Comparison of ENCODE assay signal across 13 cellular contexts in the genomic region with DNA sequence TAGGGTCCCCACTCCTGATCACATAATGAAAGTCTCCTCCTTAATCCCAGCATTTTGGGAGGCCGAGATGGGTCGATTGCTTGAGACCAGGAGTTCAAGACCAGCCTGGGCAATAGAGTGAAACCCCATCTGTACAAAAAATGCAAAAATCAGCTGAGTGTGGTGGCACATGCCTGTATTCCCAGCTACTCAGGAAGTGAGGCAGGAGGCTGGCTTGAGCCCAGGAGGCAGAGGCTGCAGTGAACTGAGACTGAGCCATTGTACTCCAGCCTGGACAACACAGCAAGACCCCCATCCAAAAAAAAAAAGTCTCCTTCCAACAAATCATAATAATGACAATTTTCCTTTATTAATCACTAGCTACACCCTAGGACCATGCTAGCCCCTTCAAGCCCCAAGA. TPM values are rescaled to one million over a fixed set of nuclear protein-coding genes. Genes with fewer than 3 reads are reported as not detected.
"Had no signal": no experiment of that assay in that cellular context is flagged by ENCODE, and none has a peak within 500 bp of the region (broad histone marks: within the 10 kb centered on the region; RNA-seq: fewer than 3 reads in every experiment).

No MANE protein-coding gene starts in this region.

- FAIRE-seq: astrocyte, colon had no signal

- H3K27me3 Mint-ChIP-seq: stimulated activated naive CD8-positive, alpha-beta T cell treated with anti-CD3 and anti-CD28 coated beads, Interleukin-15, Interleukin-2, amounts not matched to agents 100 ng/mL and 50 ng/mL, for 24 hours had no signal

- H3K4me3 ChIP-seq: heart right ventricle, left lung, ovary, upper lobe of left lung had no signal

- H3K27me3 ChIP-seq: heart right ventricle, left lung, ovary, upper lobe of left lung had no signal

- H3K9ac ChIP-seq: SK-N-SH had no signal

- H3K9me3 ChIP-seq: heart right ventricle, left lung, ovary, SK-N-SH, upper lobe of left lung had no signal

- H3K4me2 ChIP-seq: SK-N-SH had no signal

- H3K36me3 ChIP-seq: ovary had no signal

- ATAC-seq: heart right ventricle, Right ventricle myocardium inferior had no signal

- DNase-seq: activated CD4-positive, CD25-positive, alpha-beta regulatory T cell treated with anti-CD3 and anti-CD28 coated beads, Interleukin-2, amount 50 U/mL, for 72 hours; foreskin melanocyte; heart right ventricle; islet precursor cell; left lung; ovary; SK-N-SH had no signal

- H3K4me3 Mint-ChIP-seq: stimulated activated naive CD8-positive, alpha-beta T cell treated with anti-CD3 and anti-CD28 coated beads, Interleukin-15, Interleukin-2, amounts not matched to agents 100 ng/mL and 50 ng/mL, for 24 hours had no signal

- H3K9me3 Mint-ChIP-seq: stimulated activated naive CD8-positive, alpha-beta T cell treated with anti-CD3 and anti-CD28 coated beads, Interleukin-15, Interleukin-2, amounts not matched to agents 100 ng/mL and 50 ng/mL, for 24 hours had no signal

- H3K27ac ChIP-seq: ovary had no signal

RNA-seq across cellular contexts. Expression of gene CABP7, which starts 31.9 kb away (rescaled TPM):
- total RNA-seq: astrocyte, endothelial cell of umbilical vein, heart right ventricle, left lung, Right ventricle myocardium inferior had no signal
- polyA plus RNA-seq: endothelial cell of umbilical vein had no signal
